ENCODE assay signal across 1 cellular context in the genomic region with DNA sequence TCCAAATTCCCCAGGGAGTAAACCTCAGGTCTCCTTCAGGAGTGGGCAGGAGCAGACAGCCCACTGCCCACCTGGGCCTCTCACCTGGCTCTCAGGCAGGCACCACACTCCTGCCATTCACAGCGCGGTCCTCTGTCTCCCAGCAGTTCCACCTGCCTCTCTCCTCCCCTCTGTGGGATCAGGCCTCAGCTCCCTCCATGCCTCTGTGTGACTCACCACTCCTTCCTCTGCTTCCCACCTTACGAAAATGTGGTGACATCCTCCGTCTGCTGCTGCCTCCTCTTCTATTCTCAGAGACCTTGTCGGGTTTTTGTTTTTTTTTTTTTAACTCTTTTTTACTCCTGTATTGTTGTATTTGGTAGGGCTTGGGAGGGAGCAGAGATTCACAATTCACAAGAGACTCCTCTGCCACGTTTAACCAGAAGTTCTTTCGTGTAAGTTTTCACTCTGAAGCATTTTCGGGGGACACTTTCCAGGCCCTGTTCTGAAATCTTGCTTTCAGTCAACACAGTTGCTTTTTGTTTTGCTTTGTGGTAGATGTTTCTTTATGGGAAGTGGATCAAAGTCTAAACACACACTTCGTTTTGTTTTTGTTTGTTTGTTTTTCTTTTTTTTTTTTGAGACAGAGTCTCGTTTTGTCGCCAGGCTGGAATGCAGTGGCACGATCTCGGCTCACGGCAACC.
A peak's percentile ranks its signal among the peaks of the same experiment; 100 is the strongest.
TF ChIP-seq lines count a peak whose summit lies in the region.

No MANE protein-coding gene starts in this region.

TF ChIP-seq in HEK293, 187 proteins besides CTCF, POLR2A, EP300 and RAD21 (continued from another document):
- TF ChIP-seq, protein P1, sequence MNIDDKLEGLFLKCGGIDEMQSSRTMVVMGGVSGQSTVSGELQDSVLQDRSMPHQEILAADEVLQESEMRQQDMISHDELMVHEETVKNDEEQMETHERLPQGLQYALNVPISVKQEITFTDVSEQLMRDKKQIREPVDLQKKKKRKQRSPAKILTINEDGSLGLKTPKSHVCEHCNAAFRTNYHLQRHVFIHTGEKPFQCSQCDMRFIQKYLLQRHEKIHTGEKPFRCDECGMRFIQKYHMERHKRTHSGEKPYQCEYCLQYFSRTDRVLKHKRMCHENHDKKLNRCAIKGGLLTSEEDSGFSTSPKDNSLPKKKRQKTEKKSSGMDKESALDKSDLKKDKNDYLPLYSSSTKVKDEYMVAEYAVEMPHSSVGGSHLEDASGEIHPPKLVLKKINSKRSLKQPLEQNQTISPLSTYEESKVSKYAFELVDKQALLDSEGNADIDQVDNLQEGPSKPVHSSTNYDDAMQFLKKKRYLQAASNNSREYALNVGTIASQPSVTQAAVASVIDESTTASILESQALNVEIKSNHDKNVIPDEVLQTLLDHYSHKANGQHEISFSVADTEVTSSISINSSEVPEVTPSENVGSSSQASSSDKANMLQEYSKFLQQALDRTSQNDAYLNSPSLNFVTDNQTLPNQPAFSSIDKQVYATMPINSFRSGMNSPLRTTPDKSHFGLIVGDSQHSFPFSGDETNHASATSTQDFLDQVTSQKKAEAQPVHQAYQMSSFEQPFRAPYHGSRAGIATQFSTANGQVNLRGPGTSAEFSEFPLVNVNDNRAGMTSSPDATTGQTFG (tag by site-specific recombination; IDR thresholded peaks at IDR 0.05; ENCODE audit: borderline replicate concordance) = no peak
- TF ChIP-seq EGR2 (tag by site-specific recombination; IDR thresholded peaks at IDR 0.05; ENCODE audit: low read depth) = 0 out of 2 replicates have a peak, but pooled peaks have one; percentile 7
- TF ChIP-seq ZNF239 (tag by site-specific recombination; IDR thresholded peaks at IDR 0.05) = no peak
- no peak for TF ChIP-seq ZNF549 (tag by site-specific recombination; IDR thresholded peaks at IDR 0.05)
